16 cellular contexts compared by ENCODE assay signal in the genomic region with DNA sequence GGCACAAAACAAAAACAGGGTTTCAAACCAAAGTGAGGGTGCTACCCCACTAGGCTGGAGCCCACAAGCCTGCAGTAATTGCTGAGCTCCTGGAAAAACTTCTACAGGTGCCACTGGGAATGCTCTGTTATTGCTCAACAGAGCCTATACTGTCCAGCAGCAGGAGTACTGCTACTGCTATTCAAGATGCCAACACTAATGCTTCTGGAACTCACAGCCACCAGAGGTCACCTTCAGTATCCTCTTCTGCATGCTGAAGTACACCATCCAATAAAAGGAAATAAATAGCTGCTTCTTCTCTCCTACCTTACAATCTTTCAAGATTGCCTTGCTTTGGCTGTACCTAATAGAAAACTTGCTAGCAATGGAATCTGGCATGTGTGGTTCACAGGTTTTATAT.
DNase-seq lines count a peak whose midpoint lies in the region; ATAC-seq and TF ChIP-seq lines count a peak whose summit lies in the region.
"Had no signal": no experiment of that assay in that cellular context is flagged by ENCODE, and none has a peak within 500 bp of the region (broad histone marks: within the 10 kb centered on the region; RNA-seq: fewer than 3 reads in every experiment).

No MANE protein-coding gene starts in this region.

- TF ChIP-seq CTCF in H9 (conservative IDR thresholded peaks at IDR 0.05) (no peak; the same call in 2 of the 3 replicates), osteocyte (IDR thresholded peaks at IDR 0.05) (peak; percentile 33)

- no peaks in the 10 kb centered on the region for H3K27me3 ChIP-seq in H9 (ENCODE audit: insufficient read depth, low read length)

- H3K4me3 Mint-ChIP-seq in H9 (no peak overlapping the region), osteocyte (ENCODE audit: unreplicated experiment) (no peak overlapping the region)
- H3K4me3 Mint-ChIP-seq in activated CD8-positive, alpha-beta memory T cell treated with anti-CD3 and anti-CD28 coated beads, Interleukin-2, amount 10 ng/mL, durations not matched to agents 7 days and 5 days = no peak overlapping the region
- H3K4me3 Mint-ChIP-seq in stimulated activated naive CD8-positive, alpha-beta T cell treated with anti-CD3 and anti-CD28 coated beads, Interleukin-15, amount 100 ng/mL, for 72 hours = no peak overlapping the region
- H3K4me3 Mint-ChIP-seq: central memory CD8-positive, alpha-beta T cell; natural killer cell treated with Interleukin-12 subunit alpha and Interleukin-12 subunit beta and Interleukin-15 and Interleukin-18, amount 100 ng/mL, for 72 hours had no signal

- H3K23me2 ChIP-seq in H9 (ENCODE audit: insufficient read length, low read depth, low read length, poor library complexity, severe bottlenecking) = no peaks in the 10 kb centered on the region

- H3K4me1 Mint-ChIP-seq in H9 = no peaks in the 10 kb centered on the region
- no peaks in the 10 kb centered on the region for H3K4me1 Mint-ChIP-seq in osteocyte (ENCODE audit: unreplicated experiment)
- H3K4me1 Mint-ChIP-seq in activated CD8-positive, alpha-beta memory T cell treated with anti-CD3 and anti-CD28 coated beads, Interleukin-2, amount 10 ng/mL, durations not matched to agents 7 days and 5 days = no peaks in the 10 kb centered on the region
- no peaks in the 10 kb centered on the region for H3K4me1 Mint-ChIP-seq in stimulated activated naive CD8-positive, alpha-beta T cell treated with anti-CD3 and anti-CD28 coated beads, Interleukin-15, amount 100 ng/mL, for 72 hours
- H3K4me1 Mint-ChIP-seq: central memory CD8-positive, alpha-beta T cell had no signal

- CTCF ChIA-PET in activated CD8-positive, alpha-beta memory T cell treated with anti-CD3 and anti-CD28 coated beads, Interleukin-2, amount 10 ng/mL, durations not matched to agents 7 days and 5 days (lab: Charles Lee) = no interaction called here

- H3K79me1 ChIP-seq in H9 (ENCODE audit: insufficient read depth, low read depth, low read length, poor library complexity, severe bottlenecking) = no peaks in the 10 kb centered on the region

- ATAC-seq in activated CD8-positive, alpha-beta memory T cell treated with anti-CD3 and anti-CD28 coated beads, Interleukin-2, amount 10 ng/mL, durations not matched to agents 7 days and 5 days = no peak
- no peak for ATAC-seq in stimulated activated naive CD8-positive, alpha-beta T cell treated with anti-CD3 and anti-CD28 coated beads, Interleukin-15, amount 100 ng/mL, for 72 hours
- ATAC-seq: esophagus mucosa; natural killer cell treated with Interleukin-12 subunit alpha and Interleukin-12 subunit beta and Interleukin-15 and Interleukin-18, amount 100 ng/mL, for 72 hours had no signal

- no peak overlapping the region for H3K27ac ChIP-seq in H9 (ENCODE audit: insufficient read length, low read depth, low read length)
- H3K27ac ChIP-seq: thoracic aorta had no signal

- H4K91ac ChIP-seq in H9 (ENCODE audit: insufficient read length, low read depth, low read length) = no peak overlapping the region

- no peak for TF ChIP-seq POLR2A in erythroblast (IDR thresholded peaks at IDR 0.05; ENCODE audit: low read length)

- no peak overlapping the region for H3K9ac ChIP-seq in H9 (ENCODE audit: extremely low read depth, insufficient read length, low read length)

- no peaks in the 10 kb centered on the region for H3K9me3 Mint-ChIP-seq in H9
- H3K9me3 Mint-ChIP-seq in osteocyte (ENCODE audit: unreplicated experiment) = no peaks in the 10 kb centered on the region
- no peaks in the 10 kb centered on the region for H3K9me3 Mint-ChIP-seq in activated CD8-positive, alpha-beta memory T cell treated with anti-CD3 and anti-CD28 coated beads, Interleukin-2, amount 10 ng/mL, durations not matched to agents 7 days and 5 days (ENCODE audit: low read depth)
- H3K9me3 Mint-ChIP-seq in stimulated activated naive CD8-positive, alpha-beta T cell treated with anti-CD3 and anti-CD28 coated beads, Interleukin-15, amount 100 ng/mL, for 72 hours = no peaks in the 10 kb centered on the region
- H3K9me3 Mint-ChIP-seq: central memory CD8-positive, alpha-beta T cell had no signal

- no peak overlapping the region for H3K14ac ChIP-seq in H9 (ENCODE audit: insufficient read depth, low read length)

- no peak overlapping the region for H3K56ac ChIP-seq in H9 (ENCODE audit: insufficient read length, low read depth, low read length)

- no peak overlapping the region for H2BK15ac ChIP-seq in H9 (ENCODE audit: low read depth, low read length)

- H3K4me2 ChIP-seq in H9 (ENCODE audit: insufficient read depth, insufficient read length, low read length) = no peak overlapping the region

- no peak overlapping the region for H3K18ac ChIP-seq in H9 (ENCODE audit: insufficient read length, low read depth, low read length)

- H2BK12ac ChIP-seq in H9 (ENCODE audit: insufficient read length, low read depth, low read length) = no peak overlapping the region

- H2AK5ac ChIP-seq in H9 (ENCODE audit: insufficient read length, low read length) = no peak overlapping the region

- H4K8ac ChIP-seq in H9 (replicated peaks; ENCODE audit: insufficient read length, low read depth, low read length) = no peak overlapping the region

- no peak overlapping the region for H2BK20ac ChIP-seq in H9 (ENCODE audit: low read depth, low read length, poor library complexity, severe bottlenecking)

- peak; percentile 26 for DNase-seq in H9
- peak; percentile 25 for DNase-seq in OCI-M1 (lab: John Stamatoyannopoulos, UW)
- peak; percentile 22 for DNase-seq in erythroblast (lab: John Stamatoyannopoulos, UW)
- no peak for DNase-seq in osteocyte (ENCODE audit: extremely low spot score, unreplicated experiment)
- no peak for DNase-seq in NCI-H1436 treated with DMSO at 0.1 percent for 48 hours (lab: John Stamatoyannopoulos, UW)
- DNase-seq in CD1c-positive myeloid dendritic cell (ENCODE audit: extremely low spot score) = no peak
- no peak for DNase-seq in activated CD8-positive, alpha-beta memory T cell treated with anti-CD3 and anti-CD28 coated beads, Interleukin-2, amount 10 ng/mL, durations not matched to agents 7 days and 5 days
- no peak for DNase-seq in stimulated activated naive CD8-positive, alpha-beta T cell treated with anti-CD3 and anti-CD28 coated beads, Interleukin-15, amount 100 ng/mL, for 72 hours
- DNase-seq: activated CD4-positive, alpha-beta T cell treated with anti-CD3 and anti-CD28 coated beads for 48 hours; activated effector memory CD4-positive, alpha-beta T cell treated with anti-CD3 and anti-CD28 coated beads, Interleukin-2, amount 50 U/mL, for 16 hours; GOT3; NCI-H1694 had no signal

- H3K27ac Mint-ChIP-seq in H9 = no peak overlapping the region
- no peak overlapping the region for H3K27ac Mint-ChIP-seq in osteocyte (ENCODE audit: unreplicated experiment)
- no peak overlapping the region for H3K27ac Mint-ChIP-seq in activated CD8-positive, alpha-beta memory T cell treated with anti-CD3 and anti-CD28 coated beads, Interleukin-2, amount 10 ng/mL, durations not matched to agents 7 days and 5 days
- H3K27ac Mint-ChIP-seq in stimulated activated naive CD8-positive, alpha-beta T cell treated with anti-CD3 and anti-CD28 coated beads, Interleukin-15, amount 100 ng/mL, for 72 hours = no peak overlapping the region
- H3K27ac Mint-ChIP-seq: natural killer cell treated with Interleukin-12 subunit alpha and Interleukin-12 subunit beta and Interleukin-15 and Interleukin-18, amount 100 ng/mL, for 72 hours had no signal

- H3K36me3 Mint-ChIP-seq in H9 (ENCODE audit: insufficient read depth in 1 of 3, low read depth in 3 of 3) (no peaks in the 10 kb centered on the region), osteocyte (ENCODE audit: unreplicated experiment) (no peaks in the 10 kb centered on the region)
- peaks cover 4% of the 10 kb centered on the region for H3K36me3 Mint-ChIP-seq in activated CD8-positive, alpha-beta memory T cell treated with anti-CD3 and anti-CD28 coated beads, Interleukin-2, amount 10 ng/mL, durations not matched to agents 7 days and 5 days

- H3T11ph ChIP-seq in H9 (ENCODE audit: low read length) = no peak overlapping the region

- H3K27me3 Mint-ChIP-seq in H9 (ENCODE audit: low read depth) (no peaks in the 10 kb centered on the region), osteocyte (ENCODE audit: unreplicated experiment) (no peaks in the 10 kb centered on the region)
- no peaks in the 10 kb centered on the region for H3K27me3 Mint-ChIP-seq in activated CD8-positive, alpha-beta memory T cell treated with anti-CD3 and anti-CD28 coated beads, Interleukin-2, amount 10 ng/mL, durations not matched to agents 7 days and 5 days
- no peaks in the 10 kb centered on the region for H3K27me3 Mint-ChIP-seq in stimulated activated naive CD8-positive, alpha-beta T cell treated with anti-CD3 and anti-CD28 coated beads, Interleukin-15, amount 100 ng/mL, for 72 hours
- H3K27me3 Mint-ChIP-seq: central memory CD8-positive, alpha-beta T cell; natural killer cell treated with Interleukin-12 subunit alpha and Interleukin-12 subunit beta and Interleukin-15 and Interleukin-18, amount 100 ng/mL, for 72 hours had no signal

- H2BK120ac ChIP-seq in H9 (ENCODE audit: low read depth, low read length, poor library complexity, severe bottlenecking) = no peak overlapping the region

- no peaks in the 10 kb centered on the region for H4K20me1 ChIP-seq in H9 (ENCODE audit: control insufficient read depth, insufficient read depth, insufficient read length)

- H3K79me2 ChIP-seq in H9 (ENCODE audit: insufficient read depth, low read length) = no peaks in the 10 kb centered on the region

- H3K4ac ChIP-seq in H9 (ENCODE audit: low read depth, low read length) = no peak overlapping the region

- no peak overlapping the region for H4K5ac ChIP-seq in H9 (ENCODE audit: insufficient read length, low read depth, low read length)

- H3K4me1 ChIP-seq in H9 (ENCODE audit: insufficient read depth, low read length) = no peaks in the 10 kb centered on the region

- no peak overlapping the region for H3K23ac ChIP-seq in H9 (ENCODE audit: insufficient read length, low read depth, low read length)

- H3K9me3 ChIP-seq in H9 (ENCODE audit: control insufficient read depth, low read depth, low read length) = no peaks in the 10 kb centered on the region
- H3K9me3 ChIP-seq: thoracic aorta had no signal

- H2AFZ ChIP-seq in H9 (ENCODE audit: low read length) = no peak overlapping the region

- no peak overlapping the region for H2BK5ac ChIP-seq in H9 (ENCODE audit: insufficient read length, low read length)

Comparison
In these comparisons a context has a peak if more than half of its experiments do, and no peak if none do; other contexts are left out.
1. DNase-seq: peak in H9 (single experiment), OCI-M1 (single experiment) and erythroblast (2 of 2); none in osteocyte (single experiment), NCI-H1436 treated with DMSO at 0.1 percent for 48 hours (single experiment), CD1c-positive myeloid dendritic cell (single experiment), activated CD8-positive, alpha-beta memory T cell treated with anti-CD3 and anti-CD28 coated beads, Interleukin-2, amount 10 ng/mL, durations not matched to agents 7 days and 5 days (single experiment) and stimulated activated naive CD8-positive, alpha-beta T cell treated with anti-CD3 and anti-CD28 coated beads, Interleukin-15, amount 100 ng/mL, for 72 hours (0 of 2).